Comparison of ENCODE assay signal across 22 cellular contexts in genomic region chr3:191336833-191337232, GRCh38. TPM values are rescaled to one million over a fixed set of nuclear protein-coding genes. Genes with fewer than 3 reads are reported as not detected.
DNase-seq lines count a peak whose midpoint lies in the region; ATAC-seq, FAIRE-seq and TF ChIP-seq lines count a peak whose summit lies in the region.
"Had no signal": no experiment of that assay in that cellular context is flagged by ENCODE, and none has a peak within 500 bp of the region (broad histone marks: within the 10 kb centered on the region; RNA-seq: fewer than 3 reads in every experiment).

No MANE protein-coding gene starts in this region.

- H3K79me2 ChIP-seq in GM12878 (ENCODE audit: control insufficient read depth, insufficient read depth, low read length) = peaks cover 83% of the 10 kb centered on the region

- TF ChIP-seq CTCF in GM12878 (IDR thresholded peaks at IDR 0.05 in 2 of 3, conservative IDR thresholded peaks at IDR 0.05 in 1 of 3; ENCODE audit: control insufficient read depth in 2 of 3, extremely low read depth in 1 of 3, insufficient read depth in 1 of 3, low read depth in 3 of 3, low read length in 3 of 3) (no peak), GM10248 (IDR thresholded peaks at IDR 0.05; ENCODE audit: control extremely low read depth, extremely low read depth, low read depth, missing control alignments) (no peak)

- ATAC-seq in GM19455 (IDR thresholded peaks at IDR 0.05; ENCODE audit: unreplicated experiment) = peak; percentile 60
- ATAC-seq in HG03108 (IDR thresholded peaks at IDR 0.05; ENCODE audit: unreplicated experiment) = peak; percentile 26
- peak; percentile 37 for ATAC-seq in GM12878
- no peak for ATAC-seq in HG02938 (IDR thresholded peaks at IDR 0.05; ENCODE audit: unreplicated experiment)
- ATAC-seq in T-cell (replicated peaks in 1 of 4) = no peak
- ATAC-seq: CD8-positive, alpha-beta T cell; foreskin keratinocyte; right cardiac atrium had no signal

- RAD21 ChIA-PET in GM12878 (lab: Charles Lee; ENCODE audit: unreplicated experiment) = interaction anchor here (1.0 to 7.2 kb wide), 17 partner anchors 8 to 93 kb away, joined by 3 to 108 read pairs (median 8); no protein-coding TSS in a partner anchor

- peak; percentile 75 for FAIRE-seq in G401.6 (lab: Jason Lieb, UNC)
- no peak for FAIRE-seq in GM12878 (lab: Jason Lieb, UNC)

- TF ChIP-seq POLR2A in GM12878 (IDR thresholded peaks at IDR 0.05; ENCODE audit: low read depth, low read length) = no peak

- H2AFZ ChIP-seq in GM12878 (ENCODE audit: control insufficient read depth, low read depth, low read length) = no peak overlapping the region

- no peak overlapping the region for H3K9ac ChIP-seq in GM12878 (ENCODE audit: control insufficient read depth, insufficient read depth, low read length)

- H3K4me2 ChIP-seq in GM12878 (ENCODE audit: control insufficient read depth, insufficient read depth) = peak overlapping the region; percentile 66

- no peaks in the 10 kb centered on the region for H3K9me3 Mint-ChIP-seq in T-cell
- H3K9me3 Mint-ChIP-seq: activated CD4-positive, alpha-beta memory T cell treated with anti-CD3 and anti-CD28 coated beads for 36 hours; activated naive CD8-positive, alpha-beta T cell treated with anti-CD3 and anti-CD28 coated beads, Interleukin-2, amount 50 U/mL, for 24 hours; activated T-cell treated with anti-CD3 and anti-CD28 coated beads, Interleukin-2, amount 50 U/mL, for 72 hours; CD8-positive, alpha-beta T cell; dendritic cell treated with granulocyte-macrophage colony-stimulating factor and Interleukin-4, amounts not matched to agents 40 ng/mL and 50 ng/mL, for 4 days; mesothelial cell of epicardium had no signal

- H3K4me1 ChIP-seq in GM12878 (ENCODE audit: control insufficient read depth, insufficient read depth, low read length) = peaks cover 12% of the 10 kb centered on the region; the same call in 1 of the 2 replicates
- H3K4me1 ChIP-seq: breast epithelium had no signal

- DNase-seq in GM12878 (ENCODE audit: low read depth, low spot score) (no peak), GM10248 (ENCODE audit: extremely low spot score) (no peak), T-cell (no peak)
- no peak for DNase-seq in activated effector memory CD4-positive, alpha-beta T cell treated with anti-CD3 and anti-CD28 coated beads, Interleukin-2, amount 50 U/mL, for 16 hours
- DNase-seq: activated CD4-positive, alpha-beta memory T cell treated with anti-CD3 and anti-CD28 coated beads for 36 hours; activated naive CD8-positive, alpha-beta T cell treated with anti-CD3 and anti-CD28 coated beads, Interleukin-2, amount 50 U/mL, for 24 hours; activated T-cell treated with anti-CD3 and anti-CD28 coated beads, Interleukin-2, amount 50 U/mL, for 72 hours; CD8-positive, alpha-beta T cell; DMS79; foreskin keratinocyte; NCI-H1417; NCI-H2171 treated with DMSO at 0.1 percent for 48 hours; NCI-H82; right cardiac atrium had no signal

- SMC1A ChIA-PET in GM12878 (lab: Charles Lee; ENCODE audit: uncharacterized antibody, unreplicated experiment) = interaction anchor here (0.8 to 7.9 kb wide), 26 partner anchors 8 to 101 kb away, joined by 3 to 208 read pairs (median 5); no protein-coding TSS in a partner anchor

- H3K4me3 ChIP-seq in GM12878 = peak overlapping the region; percentile 54
- H3K4me3 ChIP-seq: breast epithelium had no signal

- no peak for TF ChIP-seq RAD21 in GM12878 (IDR thresholded peaks at IDR 0.05; ENCODE audit: insufficient read depth, low read depth, low read length)

- H3K9me3 ChIP-seq in GM12878 (replicated peaks; ENCODE audit: control insufficient read depth, insufficient read depth, low read length) = no peaks in the 10 kb centered on the region; the same call in 2 of the 3 replicates
- H3K9me3 ChIP-seq: breast epithelium had no signal

- no peak overlapping the region for H3K4me3 Mint-ChIP-seq in T-cell
- H3K4me3 Mint-ChIP-seq: activated CD4-positive, alpha-beta memory T cell treated with anti-CD3 and anti-CD28 coated beads for 36 hours; activated naive CD8-positive, alpha-beta T cell treated with anti-CD3 and anti-CD28 coated beads, Interleukin-2, amount 50 U/mL, for 24 hours; CD8-positive, alpha-beta T cell; dendritic cell treated with granulocyte-macrophage colony-stimulating factor and Interleukin-4, amounts not matched to agents 40 ng/mL and 50 ng/mL, for 4 days; mesothelial cell of epicardium had no signal

- H3K27ac Mint-ChIP-seq in T-cell = no peak overlapping the region
- H3K27ac Mint-ChIP-seq: CD8-positive, alpha-beta T cell; dendritic cell treated with granulocyte-macrophage colony-stimulating factor and Interleukin-4, amounts not matched to agents 40 ng/mL and 50 ng/mL, for 4 days; mesothelial cell of epicardium had no signal

- CTCF ChIA-PET in GM12878 (lab: Yijun Ruan, JAX) (interaction anchor here (0.5 to 2.3 kb wide), 11 partner anchors 9 to 198 kb away, joined by 3 to 25 read pairs (median 4); no protein-coding TSS in a partner anchor), GM10248 (lab: Yijun Ruan, JAX) (interaction anchor here (0.8 to 5.6 kb wide), 5 partner anchors 9 to 61 kb away, joined by 3 to 45 read pairs (median 4); no protein-coding TSS in a partner anchor), T-cell (lab: Charles Lee) (interaction anchor here in 1 of 2 donors (0.7 kb wide), 1 partner anchor 16 kb away, joined by 4 read pairs; no protein-coding TSS in a partner anchor)

- in situ Hi-C loops in GM12878 (cut with MboI) = no loop called here

- no TSS peak for BruUV-seq in GM12878 (replicated peaks; lab: Mats Ljungman, UMichigan)

- no peaks in the 10 kb centered on the region for H3K36me3 ChIP-seq in GM12878 (ENCODE audit: control insufficient read depth in 2 of 2, insufficient read depth in 2 of 2, low read length in 1 of 2)
- H3K36me3 ChIP-seq: breast epithelium had no signal

- peaks cover 0 to 19% (median 3%) of the 10 kb centered on the region in 3 donors for H3K4me1 Mint-ChIP-seq in T-cell

- WGBS in GM12878 (ENCODE audit: insufficient coverage, insufficient replicate concordance, low lambda C conversion rate, missing lambda C conversion rate) = 4% methylated on average over 2 of the region's 2 CpGs

- POLR2A ChIA-PET in GM12878 (lab: Charles Lee) = interaction anchor here (0.7 to 6.8 kb wide), 10 partner anchors 8 to 102 kb away, joined by 3 to 49 read pairs (median 4); partner anchors contain the start of gene CCDC50
- POLR2A ChIA-PET in GM10248 (lab: Yijun Ruan, JAX) = interaction anchor here (0.9 kb wide), 1 partner anchor 22 kb away, joined by 3 read pairs; no protein-coding TSS in a partner anchor
- POLR2A ChIA-PET in T-cell (lab: Charles Lee) = interaction anchor here in 1 of 2 donors (0.5 kb wide), 1 partner anchor 165 kb away, joined by 3 read pairs; no protein-coding TSS in a partner anchor

- H3K27me3 Mint-ChIP-seq in T-cell = no peaks in the 10 kb centered on the region
- H3K27me3 Mint-ChIP-seq: activated CD4-positive, alpha-beta memory T cell treated with anti-CD3 and anti-CD28 coated beads for 36 hours; dendritic cell treated with granulocyte-macrophage colony-stimulating factor and Interleukin-4, amounts not matched to agents 40 ng/mL and 50 ng/mL, for 4 days had no signal

- TF ChIP-seq EP300 in GM12878 (IDR thresholded peaks at IDR 0.05; ENCODE audit: borderline replicate concordance in 1 of 2, control insufficient read depth in 1 of 2, low read depth in 2 of 2, low read length in 2 of 2) = no peak

- no peaks in the 10 kb centered on the region for H4K20me1 ChIP-seq in GM12878 (ENCODE audit: control insufficient read depth, insufficient read depth)

- intact Hi-C loops in GM12878 (cut with micrococcal nuclease; ENCODE audit: unreplicated experiment) = no loop called here

- H3K36me3 Mint-ChIP-seq in T-cell = no peaks in the 10 kb centered on the region
- H3K36me3 Mint-ChIP-seq: activated CD4-positive, alpha-beta memory T cell treated with anti-CD3 and anti-CD28 coated beads for 36 hours; CD8-positive, alpha-beta T cell; mesothelial cell of epicardium had no signal

- H3K27me3 ChIP-seq in GM12878 (replicated peaks in 1 of 2; ENCODE audit: control insufficient read depth in 2 of 2, insufficient read depth in 2 of 2, low read length in 1 of 2) = no peaks in the 10 kb centered on the region
- H3K27me3 ChIP-seq: breast epithelium, foreskin keratinocyte had no signal

- H3K27ac ChIP-seq in GM12878 (ENCODE audit: control insufficient read depth, insufficient read depth) = peak overlapping the region; percentile 15; the same call in 1 of the 2 replicates
- H3K27ac ChIP-seq: breast epithelium had no signal

RNA-seq across cellular contexts. Expression of gene UTS2B, which starts 6.5 kb away (rescaled TPM):
- 0.86 and 2.3 TPM in 2 replicates for total RNA-seq in GM12878 (2013; cell fraction: nucleolus; rRNA removed)
- 0.28 and 1.3 TPM in 2 replicates for total RNA-seq in GM12878 (2014; rRNA removed)
- total RNA-seq in GM12878 (2014; rRNA removed; fragmentation: Illumina TruSeq; extraction: Trizol) = 0.36 and 0.64 TPM in 2 replicates
- 0.28 and 0.29 TPM in 2 replicates for total RNA-seq in GM12878 (2021)
- polyA plus RNA-seq in GM12878 (2011; ENCODE audit: low read depth) = not detected
- polyA plus RNA-seq in GM12878 (2011; rRNA removed) = 0.43 and 0.66 TPM in 2 replicates
- 0.23 and 0.49 TPM in 2 replicates for polyA plus RNA-seq in GM12878 (2011; cell fraction: cytosol; rRNA removed)
- polyA plus RNA-seq in GM12878 (2011; cell fraction: nucleus; rRNA removed) = 0.22 and 0.35 TPM in 2 replicates
- polyA plus RNA-seq in GM12878 (2012) = 0.32 TPM in 1 of 2 replicates, not detected in the other
- 0.33 and 0.53 TPM in 2 replicates for polyA plus RNA-seq in GM12878 (2014; fragmentation: Illumina TruSeq; extraction: Trizol)
- polyA plus RNA-seq in GM12878 (2014; fragmentation: Nextera tagmentation; extraction: Ambion mirVana) = under 1 TPM; 0.15 to 0.45 TPM
- 0.70 and 0.72 TPM in 2 replicates for polyA plus RNA-seq in GM12878 (2014; rRNA removed)
- polyA plus RNA-seq in GM12878 (2016; fragmentation: Nextera tagmentation; extraction: Ambion mirVana) = under 1 TPM; 0.45 to 0.48 TPM
- 1.5 and 1.8 TPM in 2 replicates for polyA minus RNA-seq in GM12878 (2011; rRNA and poly(A)+ RNA removed)
- not detected in 2 replicates for polyA minus RNA-seq in GM12878 (2011; cell fraction: cytosol; rRNA and poly(A)+ RNA removed)
- polyA minus RNA-seq in GM12878 (2011; cell fraction: nucleus; rRNA and poly(A)+ RNA removed) = 2.4 and 3.5 TPM in 2 replicates
- under 1 TPM in 2 of 5 donors, not detected in 3; 0.32 to 0.36 TPM for total RNA-seq in T-cell
- total RNA-seq: activated CD4-positive, alpha-beta memory T cell treated with anti-CD3 and anti-CD28 coated beads for 36 hours; activated T-cell treated with anti-CD3 and anti-CD28 coated beads, Interleukin-2, amount 50 U/mL, for 72 hours; CD8-positive, alpha-beta T cell; RPMI7951 had no signal

RNA-seq across cellular contexts. Expression of gene CCDC50, which starts 7.6 kb away (rescaled TPM):
- 191 and 209 TPM in 2 replicates for total RNA-seq in GM12878 (2013; cell fraction: nucleolus; rRNA removed)
- total RNA-seq in GM12878 (2014; rRNA removed) (112 and 126 TPM in 2 replicates), GM12878 (2014; rRNA removed; fragmentation: Illumina TruSeq; extraction: Trizol) (117 and 123 TPM in 2 replicates), GM12878 (2021) (144 and 150 TPM in 2 replicates), T-cell (1 to 10 TPM; 4.0 to 9.7 (median 9.7) TPM)
- 21.4 TPM for polyA plus RNA-seq in GM12878 (2011; ENCODE audit: low read depth)
- polyA plus RNA-seq in GM12878 (2011; rRNA removed) (132 and 180 TPM in 2 replicates), GM12878 (2014; fragmentation: Illumina TruSeq; extraction: Trizol) (137 and 148 TPM in 2 replicates), GM12878 (2014; fragmentation: Nextera tagmentation; extraction: Ambion mirVana) (10 to 100 TPM; 46.7 to 61.5 TPM), GM12878 (2014; rRNA removed) (107 and 122 TPM in 2 replicates), GM12878 (2016; fragmentation: Nextera tagmentation; extraction: Ambion mirVana) (100 to 1,000 TPM; 127 to 130 TPM)
- polyA plus RNA-seq in GM12878 (2011; cell fraction: cytosol; rRNA removed) = 60.1 and 71.2 TPM in 2 replicates
- 102 and 104 TPM in 2 replicates for polyA plus RNA-seq in GM12878 (2011; cell fraction: nucleus; rRNA removed)
- polyA plus RNA-seq in GM12878 (2012) = 32.8 and 42.2 TPM in 2 replicates
- 77.5 and 87.0 TPM in 2 replicates for polyA minus RNA-seq in GM12878 (2011; rRNA and poly(A)+ RNA removed)
- 47.4 and 57.9 TPM in 2 replicates for polyA minus RNA-seq in GM12878 (2011; cell fraction: cytosol; rRNA and poly(A)+ RNA removed)
- 127 and 198 TPM in 2 replicates for polyA minus RNA-seq in GM12878 (2011; cell fraction: nucleus; rRNA and poly(A)+ RNA removed)

Comparison
In these comparisons a context has a peak if more than half of its experiments do, and no peak if none do; other contexts are left out.
1. ATAC-seq: peak in GM19455 (single experiment), HG03108 (single experiment) and GM12878 (single experiment); none in HG02938 (single experiment) and T-cell (0 of 4).
2. RNA of gene CCDC50, which starts 7.6 kb away (total RNA-seq): 112 to 209 TPM in GM12878; 4.0 to 9.7 TPM in T-cell; every median in the first group is over 10 times any median in the second.